ENCODE assay signal across 11 cellular contexts in genomic region chr20:47857994-47858557, GRCh38.
DNase-seq lines count a peak whose midpoint lies in the region; ATAC-seq and TF ChIP-seq lines count a peak whose summit lies in the region.
"Had no signal": no experiment of that assay in that cellular context is flagged by ENCODE, and none has a peak within 500 bp of the region (broad histone marks: within the 10 kb centered on the region; RNA-seq: fewer than 3 reads in every experiment).

No MANE protein-coding gene starts in this region.

- no peak overlapping the region for H2BK5ac ChIP-seq in trophoblast cell (ENCODE audit: low read depth, low read length, poor library complexity)

- no peaks in the 10 kb centered on the region for H3K79me2 ChIP-seq in trophoblast cell (ENCODE audit: control insufficient read depth, insufficient read depth, low read length, poor library complexity)

- H3K14ac ChIP-seq in trophoblast cell (ENCODE audit: low read length) = no peak overlapping the region

- no peak for TF ChIP-seq CTCF in fibroblast of pulmonary artery (IDR thresholded peaks at IDR 0.05; ENCODE audit: low read length, missing control alignments)
- no peak for TF ChIP-seq CTCF in foreskin fibroblast (IDR thresholded peaks at IDR 0.05; ENCODE audit: low read depth, low read length)

- DNase-seq in EH (ENCODE audit: low read depth) (peak; percentile 30), NCI-H345 (lab: John Stamatoyannopoulos, UW) (peak; percentile 48), fibroblast of pulmonary artery (ENCODE audit: low read depth) (peak; percentile 65), trophoblast cell (no peak), ACHN (no peak), foreskin fibroblast (no peak), SKM-1 (lab: John Stamatoyannopoulos, UW; ENCODE audit: unreplicated experiment) (no peak)
- DNase-seq: activated CD4-positive, CD25-positive, alpha-beta regulatory T cell; NCI-H226; SIG-M5 had no signal

- ATAC-seq in GM18505 (IDR thresholded peaks at IDR 0.05; ENCODE audit: unreplicated experiment) = no peak

- H2BK120ac ChIP-seq in trophoblast cell (ENCODE audit: insufficient read depth, low read length, poor library complexity) = no peak overlapping the region

- no peak overlapping the region for H3K4me2 ChIP-seq in trophoblast cell (ENCODE audit: low read length)

- peaks cover 8 to 9% of the 10 kb centered on the region in 2 experiments for H3K4me1 ChIP-seq in trophoblast cell (ENCODE audit: control insufficient read depth in 1 of 2, insufficient read depth in 2 of 2, low read length in 2 of 2)

- H4K91ac ChIP-seq in trophoblast cell (ENCODE audit: low read depth, low read length) = no peak overlapping the region

- no peak overlapping the region for H2AFZ ChIP-seq in trophoblast cell (ENCODE audit: insufficient read depth, low read length, poor library complexity)

- H3K9me3 ChIP-seq in trophoblast cell (ENCODE audit: insufficient read depth, low read depth, low read length) = peaks cover 7% of the 10 kb centered on the region

- TF ChIP-seq POLR2A in GM18505 (IDR thresholded peaks at IDR 0.05; ENCODE audit: borderline replicate concordance, extremely low read depth, insufficient read depth, insufficient read length) = no peak

- no peak overlapping the region for H3K9ac ChIP-seq in trophoblast cell (ENCODE audit: low read length)

- H3K4me3 ChIP-seq in fibroblast of pulmonary artery (replicated peaks; ENCODE audit: low read depth, low read length) (no peak overlapping the region), trophoblast cell (ENCODE audit: low read depth, low read length) (no peak overlapping the region), foreskin fibroblast (ENCODE audit: low read depth in 1 of 2, low read length in 2 of 2) (no peak overlapping the region)

- no peak overlapping the region for H4K12ac ChIP-seq in trophoblast cell (ENCODE audit: low read depth, low read length)

- no peaks in the 10 kb centered on the region for H3K79me1 ChIP-seq in trophoblast cell (ENCODE audit: low read length)

- H3K27me3 ChIP-seq in trophoblast cell (ENCODE audit: insufficient read depth, low read length) = no peaks in the 10 kb centered on the region

- no peak overlapping the region for H3K4ac ChIP-seq in trophoblast cell (ENCODE audit: low read depth, low read length)

- no peak overlapping the region for H2BK12ac ChIP-seq in trophoblast cell (ENCODE audit: low read length)

- no peak overlapping the region for H4K8ac ChIP-seq in trophoblast cell (ENCODE audit: low read depth, low read length)

- no peak overlapping the region for H3K23ac ChIP-seq in trophoblast cell (ENCODE audit: low read length)

- H3K27ac ChIP-seq in trophoblast cell (ENCODE audit: low read depth, low read length) = peak overlapping the region; percentile 28

- H2AK5ac ChIP-seq in trophoblast cell (ENCODE audit: low read length) = no peak overlapping the region

- in situ Hi-C loops in ACHN (cut with HindIII; ENCODE audit: low pct_ligation_motif_present, low pct_unique_long_range_greater_than_20kb, low sequenced_read_pairs) = no loop called here

- no peak overlapping the region for H3K18ac ChIP-seq in trophoblast cell (ENCODE audit: low read length)

- WGBS in trophoblast cell (ENCODE audit: extremely low coverage, insufficient coverage, insufficient read length) = no CpG with 5 or more reads among the region's 11 CpGs

- no peaks in the 10 kb centered on the region for H3K36me3 ChIP-seq in trophoblast cell (ENCODE audit: control insufficient read depth in 1 of 2, insufficient read depth in 2 of 2, low read length in 2 of 2)

Comparison
In these comparisons a context has a peak if more than half of its experiments do, and no peak if none do; other contexts are left out.
1. DNase-seq: peak in EH (single experiment), NCI-H345 (single experiment) and fibroblast of pulmonary artery (single experiment); none in trophoblast cell (0 of 2), ACHN (single experiment), foreskin fibroblast (0 of 2) and SKM-1 (single experiment).